ENCODE assay signal across 16 cellular contexts in the genomic region with DNA sequence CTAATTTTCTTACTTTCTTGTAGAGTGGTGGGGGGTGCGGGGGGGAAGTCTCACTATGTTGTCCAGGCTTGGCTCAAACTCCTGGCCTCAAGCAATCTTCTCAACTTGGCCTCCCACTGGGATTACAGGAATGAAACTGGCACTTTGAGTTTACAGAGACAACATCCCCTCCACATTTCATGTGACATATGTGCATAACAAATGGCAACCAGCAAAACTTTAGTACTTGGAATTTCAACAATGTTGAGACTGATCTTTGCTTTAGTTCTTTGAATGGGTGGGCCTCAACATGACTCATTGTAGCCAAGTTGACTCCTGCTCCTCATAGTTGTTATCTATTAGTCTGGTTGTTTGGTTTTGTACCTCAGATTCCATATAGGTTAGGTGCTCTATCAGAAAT.
"Had no signal": no experiment of that assay in that cellular context is flagged by ENCODE, and none has a peak within 500 bp of the region (broad histone marks: within the 10 kb centered on the region; RNA-seq: fewer than 3 reads in every experiment).

No MANE protein-coding gene starts in this region.

- H3K27me3 ChIP-seq: cardiac muscle cell, heart right ventricle, right atrium auricular region, tibial artery had no signal

- H3K9me3 ChIP-seq: neutrophil, right atrium auricular region, tibial artery had no signal

- H3K4me1 ChIP-seq: heart right ventricle, right atrium auricular region had no signal

- H3K4me3 ChIP-seq: cardiac muscle cell, heart right ventricle, right atrium auricular region, tibial artery had no signal

- H3K36me3 ChIP-seq: cardiac muscle cell, heart right ventricle, neutrophil, right atrium auricular region, tibial artery had no signal

- H3K27ac ChIP-seq: cardiac muscle cell, heart right ventricle, neutrophil, right atrium auricular region, tibial artery had no signal

- DNase-seq: activated CD4-positive, alpha-beta T cell treated with anti-CD3 and anti-CD28 coated beads for 48 hours; activated CD8-positive, alpha-beta memory T cell treated with anti-CD3 and anti-CD28 coated beads, Interleukin-2, amount 50 U/mL, for 48 hours; activated CD8-positive, alpha-beta T cell treated with anti-CD3 and anti-CD28 coated beads, Interleukin-2, amount 10 ng/mL, durations not matched to agents 7 days and 5 days; activated naive CD4-positive, alpha-beta T cell; activated naive CD8-positive, alpha-beta T cell treated with anti-CD3 and anti-CD28 coated beads, Interleukin-2, amount 50 U/mL, for 24 hours; heart right ventricle; kidney glomerular epithelial cell; midbrain; naive B cell; posterior cingulate gyrus; tibial artery had no signal

- ATAC-seq: activated CD8-positive, alpha-beta T cell treated with anti-CD3 and anti-CD28 coated beads, Interleukin-2, amount 10 ng/mL, durations not matched to agents 7 days and 5 days; activated naive CD8-positive, alpha-beta T cell treated with anti-CD3 and anti-CD28 coated beads, Interleukin-2, amount 50 U/mL, for 24 hours; heart right ventricle; stimulated activated effector memory CD8-positive, alpha-beta T cell treated with anti-CD3 and anti-CD28 coated beads, Interleukin-12 subunit alpha, Interleukin-12 subunit beta, amount 100 ng/mL, for 72 hours; WTC11 had no signal
